Comparison of ENCODE assay signal across 9 cellular contexts in genomic region chr1:15950763-15951295, GRCh38. TPM values are rescaled to one million over a fixed set of nuclear protein-coding genes. Genes with fewer than 3 reads are reported as not detected.
DNase-seq lines count a peak whose midpoint lies in the region; ATAC-seq, FAIRE-seq and TF ChIP-seq lines count a peak whose summit lies in the region.
"Had no signal": no experiment of that assay in that cellular context is flagged by ENCODE, and none has a peak within 500 bp of the region (broad histone marks: within the 10 kb centered on the region; RNA-seq: fewer than 3 reads in every experiment).

No MANE protein-coding gene starts in this region.

- H3K79me2 ChIP-seq in astrocyte (ENCODE audit: insufficient read depth, low read length), result peaks cover 81% of the 10 kb centered on the region

- no peak overlapping the region for H2AFZ ChIP-seq in astrocyte (ENCODE audit: low read depth, low read length)

- H3K4me1 ChIP-seq in astrocyte (ENCODE audit: insufficient read depth, low read length), result peaks cover 70% of the 10 kb centered on the region

- H3K36me3 ChIP-seq in astrocyte (ENCODE audit: insufficient read depth, low read length), result peaks cover 8% of the 10 kb centered on the region

- peaks cover 5% of the 10 kb centered on the region for H3K36me3 Mint-ChIP-seq in T-helper 17 cell (ENCODE audit: low read depth)
- H3K36me3 Mint-ChIP-seq in astrocyte (ENCODE audit: low read depth, unreplicated experiment), result peaks cover 11% of the 10 kb centered on the region

- H3K27me3 Mint-ChIP-seq in T-helper 17 cell, result no peaks in the 10 kb centered on the region
- no peaks in the 10 kb centered on the region for H3K27me3 Mint-ChIP-seq in astrocyte (ENCODE audit: low read depth, unreplicated experiment)

- peak overlapping the region; percentile 98 for H3K9ac ChIP-seq in astrocyte (ENCODE audit: low read length)

- peak overlapping the region; percentile 100 for H3K27ac ChIP-seq in astrocyte (ENCODE audit: low read depth, low read length)

- no peaks in the 10 kb centered on the region for H3K27me3 ChIP-seq in astrocyte (ENCODE audit: insufficient read depth, low read length)

- no peaks in the 10 kb centered on the region for H3K9me3 Mint-ChIP-seq in astrocyte (ENCODE audit: unreplicated experiment)

- H3K4me1 Mint-ChIP-seq in T-helper 17 cell (peaks cover 76% of the 10 kb centered on the region), astrocyte (ENCODE audit: low read depth, unreplicated experiment) (peaks cover 58% of the 10 kb centered on the region)

- H3K9me3 ChIP-seq in T-helper 17 cell (ENCODE audit: control insufficient read depth, low read length, poor library complexity, severe bottlenecking) (no peaks in the 10 kb centered on the region), astrocyte (ENCODE audit: insufficient read depth, low read depth, low read length) (no peaks in the 10 kb centered on the region)

- DNase-seq in AG08395 (ENCODE audit: low spot score) (peak; percentile 65), T-helper 17 cell (peak in 1 of 3 donors; percentile 50), astrocyte (ENCODE audit: low read depth) (peak; percentile 69), myocyte (ENCODE audit: low read depth) (peak; percentile 89), hypothalamus (lab: John Stamatoyannopoulos, UW) (no peak)
- DNase-seq in stimulated activated naive CD8-positive, alpha-beta T cell treated with anti-CD3 and anti-CD28 coated beads, Interleukin-15, Interleukin-2, amounts not matched to agents 100 U/mL and 50 U/mL, for 24 hours, result peak; percentile 89

- no peak for TF ChIP-seq CTCF in astrocyte (IDR thresholded peaks at IDR 0.05; ENCODE audit: insufficient read depth, low read depth, low read length)

- peak overlapping the region; percentile 91 for H3K4me2 ChIP-seq in astrocyte (ENCODE audit: low read length)

- ATAC-seq in T-helper 17 cell (no peak), HG02763 (IDR thresholded peaks at IDR 0.05; ENCODE audit: unreplicated experiment) (no peak), HG02938 (IDR thresholded peaks at IDR 0.05; ENCODE audit: unreplicated experiment) (no peak)
- peak; percentile 16 for ATAC-seq in stimulated activated naive CD8-positive, alpha-beta T cell treated with anti-CD3 and anti-CD28 coated beads, Interleukin-15, Interleukin-2, amounts not matched to agents 100 U/mL and 50 U/mL, for 24 hours

- H3K27ac Mint-ChIP-seq in T-helper 17 cell, result peak overlapping the region; percentile 99
- peak overlapping the region; percentile 66 for H3K27ac Mint-ChIP-seq in astrocyte (ENCODE audit: unreplicated experiment)

- H3K4me3 Mint-ChIP-seq in T-helper 17 cell (peak overlapping the region; percentile 90), astrocyte (ENCODE audit: unreplicated experiment) (peak overlapping the region; percentile 45)

- no peak overlapping the region for H3K4me3 ChIP-seq in astrocyte (ENCODE audit: insufficient read depth, low read depth, low read length)

- no peak for FAIRE-seq in astrocyte (lab: Jason Lieb, UNC)

- peaks cover 29% of the 10 kb centered on the region for H4K20me1 ChIP-seq in astrocyte (ENCODE audit: insufficient read depth, low read length)

RNA-seq across cellular contexts. Expression of gene ZBTB17, which starts 25.1 kb away (rescaled TPM):
- total RNA-seq in T-helper 17 cell, result 10 to 100 TPM; 71.7 to 99.0 TPM
- 28.1 and 28.8 TPM in 2 replicates for total RNA-seq in astrocyte
- 32.9 and 47.1 TPM in 2 replicates for total RNA-seq in myocyte
- 34.2 TPM for polyA plus RNA-seq in myocyte (2012)

RNA-seq across cellular contexts. Expression of gene SRARP, which starts 53.2 kb away (rescaled TPM):
- total RNA-seq in T-helper 17 cell, result not detected
- not detected in 2 replicates for total RNA-seq in astrocyte
- total RNA-seq in myocyte, result not detected in 2 replicates
- polyA plus RNA-seq in myocyte (2012), result not detected
- total RNA-seq: epithelial cell of proximal tubule had no signal

Comparison
In these comparisons a context has a peak if more than half of its experiments do, and no peak if none do; other contexts are left out.
1. DNase-seq: peak in AG08395 (single experiment), astrocyte (single experiment), myocyte (single experiment) and stimulated activated naive CD8-positive, alpha-beta T cell treated with anti-CD3 and anti-CD28 coated beads, Interleukin-15, Interleukin-2, amounts not matched to agents 100 U/mL and 50 U/mL, for 24 hours (single experiment); none in hypothalamus (0 of 51).